In the genomic region with DNA sequence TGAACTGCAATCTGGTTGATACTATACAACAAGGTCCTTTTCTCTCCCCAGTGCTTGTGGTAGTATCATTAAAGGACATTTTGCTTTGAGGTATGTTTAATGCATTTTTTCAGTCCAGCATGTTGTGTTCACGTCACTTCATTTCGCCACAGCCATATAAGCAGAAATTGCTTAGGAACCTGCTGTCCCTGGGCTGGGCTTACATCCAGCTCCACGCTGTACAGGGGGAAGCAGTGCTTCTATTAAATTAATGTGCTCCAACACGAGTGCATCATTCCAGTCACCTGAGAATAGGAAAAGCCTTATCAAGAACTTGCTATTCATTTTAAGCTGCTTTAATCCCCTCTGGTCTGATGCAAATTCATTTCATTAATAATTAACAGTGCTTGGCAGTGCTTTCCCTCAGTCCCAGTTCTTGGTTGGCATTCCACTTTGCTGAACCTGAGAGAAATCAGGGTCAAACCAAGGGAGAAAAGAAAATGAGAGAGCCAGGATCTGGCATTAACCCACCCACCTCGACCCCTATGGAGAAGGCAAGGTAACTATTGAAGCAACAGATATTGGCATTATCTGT, we compare ENCODE assay signal across 24 cellular contexts. TPM values are rescaled to one million over a fixed set of nuclear protein-coding genes. Genes with fewer than 3 reads are reported as not detected.
DNase-seq lines count a peak whose midpoint lies in the region; ATAC-seq, FAIRE-seq and TF ChIP-seq lines count a peak whose summit lies in the region.
"Had no signal": no experiment of that assay in that cellular context is flagged by ENCODE, and none has a peak within 500 bp of the region (broad histone marks: within the 10 kb centered on the region; RNA-seq: fewer than 3 reads in every experiment).

No MANE protein-coding gene starts in this region.

- no peaks in the 10 kb centered on the region for H4K20me1 ChIP-seq in HepG2 (ENCODE audit: insufficient read depth, low read length)

- no peak for TF ChIP-seq CTCF in right lobe of liver (IDR thresholded peaks at IDR 0.05)
- no peak for TF ChIP-seq CTCF in HepG2 (CRISPR knock-in tag; IDR thresholded peaks at IDR 0.05)

- no peak for TF ChIP-seq EP300 in HepG2 (IDR thresholded peaks at IDR 0.05; ENCODE audit: low read depth in 2 of 2, low read length in 2 of 2)
- TF ChIP-seq EP300 in HepG2 (CRISPR knock-in tag; IDR thresholded peaks at IDR 0.05; ENCODE audit: borderline replicate concordance): no peak

- H3K27me3 ChIP-seq in right lobe of liver (no peaks in the 10 kb centered on the region), HepG2 (ENCODE audit: control insufficient read depth in 1 of 2, insufficient read depth in 2 of 2, low read length in 2 of 2) (no peaks in the 10 kb centered on the region)
- H3K27me3 ChIP-seq: BE2C had no signal

- CTCF ChIA-PET in HepG2 (lab: Yijun Ruan, JAX; ENCODE audit: low intra/inter-chr PET ratio, low total read pairs) (no interaction called here), HEK293T (lab: Yijun Ruan, JAX) (no interaction called here)

- no peak overlapping the region for H2AFZ ChIP-seq in HepG2 (ENCODE audit: low read length)

- H3K4me1 ChIP-seq in right lobe of liver (no peaks in the 10 kb centered on the region), HepG2 (ENCODE audit: insufficient read depth, low read length) (no peaks in the 10 kb centered on the region)
- H3K4me1 ChIP-seq: A549, BE2C had no signal

- H3K4me3 ChIP-seq in right lobe of liver (no peak overlapping the region), HepG2 (replicated peaks in 1 of 3; ENCODE audit: insufficient read depth in 1 of 3, low read depth in 2 of 3, low read length in 3 of 3) (no peak overlapping the region)
- H3K4me3 ChIP-seq: A549 had no signal

- in situ Hi-C loops in HepG2 (cut with HindIII; ENCODE audit: extremely low pct_ligation_motif_present, low pct_unique_long_range_greater_than_20kb): no loop called here

- no peak overlapping the region for H3K9ac ChIP-seq in HepG2 (ENCODE audit: insufficient read depth, low read depth, low read length)
- H3K9ac ChIP-seq: KMS-11 had no signal

- TF ChIP-seq POLR2A in right lobe of liver (IDR thresholded peaks at IDR 0.05) (no peak), HepG2 (IDR thresholded peaks at IDR 0.05; ENCODE audit: insufficient read depth in 1 of 2, low read depth in 2 of 2, low read length in 2 of 2) (no peak)

- TF ChIP-seq RAD21 in HepG2 (CRISPR knock-in tag; IDR thresholded peaks at IDR 0.05): no peak

- no peak overlapping the region for H3K4me2 ChIP-seq in HepG2 (ENCODE audit: low read depth, low read length)
- H3K4me2 ChIP-seq: A549, KMS-11 had no signal

- intact Hi-C loops in right lobe of liver (cut with DNase I): no loop called here
- intact Hi-C loops in HepG2 (cut with micrococcal nuclease; ENCODE audit: unreplicated experiment): no loop called here

- BruUV-seq in HepG2 (replicated peaks; lab: Mats Ljungman, UMichigan): no TSS peak

- no peak for FAIRE-seq in HepG2 (lab: Jason Lieb, UNC)
- FAIRE-seq: GM18507, GM19239, H1, HTR-8/SVneo had no signal

- 54% methylated on average over 5 of the region's 5 CpGs for WGBS in right lobe of liver (ENCODE audit: insufficient coverage, low coverage, low lambda C conversion rate, missing lambda C conversion rate)
- 10% methylated on average over 2 of the region's 5 CpGs for WGBS in HepG2 (ENCODE audit: low lambda C conversion rate)

- POLR2A ChIA-PET in HepG2 (lab: Yijun Ruan, JAX): no interaction called here
- POLR2A ChIA-PET in HEK293T (lab: Yijun Ruan, JAX): no interaction called here

- peak in 3 of 4 donors; percentile 37 to 63 (median 45) for ATAC-seq in right lobe of liver
- ATAC-seq in HepG2: no peak
- ATAC-seq: A549, HCT116 had no signal

- DNase-seq in right lobe of liver (no peak), HepG2 (ENCODE audit: low spot score) (no peak), cerebellar cortex (ENCODE audit: low spot score) (peak; percentile 73), kidney tubule cell (ENCODE audit: low spot score) (peak; percentile 26), DMS 273 (lab: John Stamatoyannopoulos, UW; ENCODE audit: unreplicated experiment) (no peak), DMS114 treated with DMSO at 0.1 percent for 48 hours (lab: John Stamatoyannopoulos, UW; ENCODE audit: unreplicated experiment) (no peak), HEK293T (ENCODE audit: extremely low spot score) (no peak)
- DNase-seq: BE2C, GDM1, IMR-90, NCI-H1092 treated with DMSO at 0.1 percent for 48 hours, NCI-H146, NCI-H2029, NCI-H226, NCI-H510A treated with DMSO at 0.1 percent for 48 hours, NCI-H82, Right ventricle myocardium superior had no signal

- H3K27ac ChIP-seq in right lobe of liver: no peak overlapping the region
- no peak overlapping the region for H3K27ac ChIP-seq in HepG2 (ENCODE audit: extremely low read length, insufficient read depth, low read length)
- H3K27ac ChIP-seq: A549, KMS-11 had no signal

- H3K9me3 ChIP-seq in right lobe of liver: no peaks in the 10 kb centered on the region
- H3K9me3 ChIP-seq in HepG2 (ENCODE audit: low read length): no peaks in the 10 kb centered on the region
- H3K9me3 ChIP-seq: A549, BE2C had no signal

- no peaks in the 10 kb centered on the region for H3K79me2 ChIP-seq in HepG2 (ENCODE audit: insufficient read depth, low read length)

- H3K36me3 ChIP-seq in right lobe of liver: no peaks in the 10 kb centered on the region
- no peaks in the 10 kb centered on the region for H3K36me3 ChIP-seq in HepG2 (replicated peaks in 1 of 2; ENCODE audit: control insufficient read depth in 1 of 2, insufficient read depth in 2 of 2, low read length in 2 of 2)
- H3K36me3 ChIP-seq: BE2C had no signal

TF ChIP-seq in HepG2, 621 proteins besides CTCF, POLR2A, EP300 and RAD21 (continues in another document):
- TF ChIP-seq ZFP37 (CRISPR knock-in tag; IDR thresholded peaks at IDR 0.05; ENCODE audit: borderline replicate concordance): no peak
- TF ChIP-seq NRL (CRISPR knock-in tag; IDR thresholded peaks at IDR 0.05; ENCODE audit: borderline replicate concordance): no peak
- no peak for TF ChIP-seq TGIF2 (CRISPR knock-in tag; IDR thresholded peaks at IDR 0.05)
- TF ChIP-seq FOSL2 (CRISPR knock-in tag; IDR thresholded peaks at IDR 0.05): no peak
- TF ChIP-seq ZFP36L2 (CRISPR knock-in tag; IDR thresholded peaks at IDR 0.05): no peak
- TF ChIP-seq ZNF589 (CRISPR knock-in tag; conservative IDR thresholded peaks at IDR 0.05): no peak
- TF ChIP-seq ZNF556 (CRISPR knock-in tag; IDR thresholded peaks at IDR 0.05; ENCODE audit: borderline replicate concordance): no peak
- no peak for TF ChIP-seq KLF15 (CRISPR knock-in tag; IDR thresholded peaks at IDR 0.05; ENCODE audit: borderline replicate concordance)

TF ChIP-seq in HEK293T, 16 proteins besides CTCF, POLR2A, EP300 and RAD21:
- no peak for TF ChIP-seq L3MBTL2 (conservative IDR thresholded peaks at IDR 0.05)
- TF ChIP-seq FOXM1 (IDR thresholded peaks at IDR 0.05; ENCODE audit: borderline replicate concordance): no peak
- TF ChIP-seq HDGF (IDR thresholded peaks at IDR 0.05; ENCODE audit: borderline replicate concordance): no peak
- no peak for TF ChIP-seq CTBP1 (IDR thresholded peaks at IDR 0.05; ENCODE audit: borderline replicate concordance)
- TF ChIP-seq NFRKB (IDR thresholded peaks at IDR 0.05): no peak
- no peak for TF ChIP-seq ZNF384 (IDR thresholded peaks at IDR 0.05)
- no peak for TF ChIP-seq BHLHE40 (IDR thresholded peaks at IDR 0.05; ENCODE audit: borderline replicate concordance)
TF ChIP-seq in HEK293T: peak in this region for 0.

RNA-seq across cellular contexts. Expression of a gene that starts 47.4 kb away (rescaled TPM):
- total RNA-seq in right lobe of liver (under 1 TPM in 2 of 6 experiments, not detected in 4; under 0.01 to 0.02 TPM), HepG2 (2016; rRNA removed; fragmentation: Illumina TruSeq; extraction: Trizol) (not detected in 2 replicates)
- not detected in 2 replicates for total RNA-seq in HepG2 (2016; cell fraction: cytosol; rRNA removed; fragmentation: Illumina TruSeq; extraction: Trizol; ENCODE audit: low read depth)
- not detected in 2 replicates for total RNA-seq in HepG2 (2016; cell fraction: insoluble cytoplasmic fraction; rRNA removed; fragmentation: Illumina TruSeq; extraction: Trizol)
- not detected in 2 replicates for total RNA-seq in HepG2 (2016; cell fraction: membrane; rRNA removed; fragmentation: Illumina TruSeq; extraction: Trizol)
- not detected in 2 replicates for total RNA-seq in HepG2 (2016; cell fraction: nucleus; rRNA removed; fragmentation: Illumina TruSeq; extraction: Trizol)
- polyA plus RNA-seq in HepG2 (2011; rRNA removed): not detected in 2 replicates
- polyA plus RNA-seq in HepG2 (2011; cell fraction: cytosol; rRNA removed): not detected in 2 replicates
- polyA plus RNA-seq in HepG2 (2011; cell fraction: nucleus; rRNA removed): not detected in 2 replicates
- polyA plus RNA-seq in HepG2 (2012): not detected in 2 replicates
- not detected in 2 replicates for polyA plus RNA-seq in HepG2 (2016; cell fraction: cytosol; fragmentation: Illumina TruSeq; extraction: Trizol; ENCODE audit: low read depth)
- polyA plus RNA-seq in HepG2 (2016; cell fraction: insoluble cytoplasmic fraction; fragmentation: Illumina TruSeq; extraction: Trizol; ENCODE audit: low read depth): not detected in 2 replicates
- not detected in 2 replicates for polyA plus RNA-seq in HepG2 (2016; cell fraction: membrane; fragmentation: Illumina TruSeq; extraction: Trizol; ENCODE audit: low read depth)
- polyA plus RNA-seq in HepG2 (2016; cell fraction: nucleus; fragmentation: Illumina TruSeq; extraction: Trizol; ENCODE audit: insufficient read depth, low read depth): not detected in 2 replicates
- polyA minus RNA-seq in HepG2 (2011; rRNA and poly(A)+ RNA removed; ENCODE audit: low replicate concordance): not detected in 2 replicates
- polyA minus RNA-seq in HepG2 (2011; cell fraction: cytosol; rRNA and poly(A)+ RNA removed): not detected in 2 replicates
- not detected in 2 replicates for polyA minus RNA-seq in HepG2 (2011; cell fraction: nucleus; rRNA and poly(A)+ RNA removed)
- total RNA-seq: IMR-90 had no signal
- polyA plus RNA-seq: A549, IMR-90 had no signal

Comparison
In these comparisons a context has a peak if more than half of its experiments do, and no peak if none do; other contexts are left out.
1. DNase-seq: peak in cerebellar cortex (single experiment) and kidney tubule cell (single experiment); none in right lobe of liver (0 of 3), HepG2 (single experiment), DMS 273 (single experiment), DMS114 treated with DMSO at 0.1 percent for 48 hours (single experiment) and HEK293T (single experiment).